9 cellular contexts compared by ENCODE assay signal in genomic region chr15:76875911-76876310, GRCh38.
"Had no signal": no experiment of that assay in that cellular context is flagged by ENCODE, and none has a peak within 500 bp of the region (broad histone marks: within the 10 kb centered on the region; RNA-seq: fewer than 3 reads in every experiment).

No MANE protein-coding gene starts in this region.

- H3K4me3 ChIP-seq: GM23338, K562 had no signal

- FAIRE-seq: H1, H54, HTR-8/SVneo, K562 had no signal

- ATAC-seq: GM23338, K562 had no signal

- DNase-seq: H9, HCEC 1CT, HFFc6, IMR-90 had no signal
